ENCODE assay signal across 14 cellular contexts in the genomic region with DNA sequence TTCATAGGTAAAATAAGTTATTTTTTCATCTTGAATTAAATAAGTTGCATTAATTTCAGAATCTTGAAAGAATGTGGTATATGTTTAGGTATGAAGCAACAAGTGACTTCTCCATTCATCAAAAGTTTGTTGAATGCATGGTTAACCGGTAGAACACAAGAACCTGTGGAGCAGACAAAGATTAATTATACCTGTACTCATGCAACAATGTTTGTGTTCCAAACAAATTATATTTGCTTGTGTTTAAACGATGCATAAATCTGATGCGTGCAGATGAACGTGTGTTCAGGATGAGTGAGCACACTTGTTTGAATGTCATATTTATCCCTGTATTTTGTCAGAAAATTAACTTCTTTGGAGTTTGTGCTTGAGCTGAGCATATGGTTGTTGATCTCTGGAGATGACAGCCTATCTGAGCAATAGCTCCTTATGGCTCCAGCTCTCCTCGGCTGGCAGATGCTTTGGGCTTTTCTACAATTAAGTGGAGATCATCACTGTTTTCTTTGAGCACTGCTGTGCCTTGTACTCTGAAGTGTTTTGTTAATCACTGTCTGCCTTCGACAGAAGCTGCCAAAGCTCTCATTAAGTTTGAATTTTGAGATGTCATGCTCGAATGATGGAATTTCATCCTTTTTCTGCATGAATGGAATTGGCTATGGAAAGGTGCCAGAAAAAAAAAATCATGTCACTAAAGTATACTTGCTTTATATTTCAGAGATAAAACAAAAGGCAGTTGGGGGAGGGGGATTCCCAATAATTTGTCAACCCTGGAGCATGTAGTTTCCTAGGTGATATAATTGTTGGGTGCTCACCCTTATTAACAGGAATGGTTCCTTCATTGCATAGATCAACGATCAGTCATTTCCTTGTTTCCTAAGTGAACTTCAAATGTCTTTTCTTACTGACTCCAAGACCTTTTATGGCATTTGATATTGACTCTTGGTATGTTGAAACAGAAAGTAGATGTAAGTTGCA.
DNase-seq lines count a peak whose midpoint lies in the region; ATAC-seq and TF ChIP-seq lines count a peak whose summit lies in the region.
"Had no signal": no experiment of that assay in that cellular context is flagged by ENCODE, and none has a peak within 500 bp of the region (broad histone marks: within the 10 kb centered on the region; RNA-seq: fewer than 3 reads in every experiment).

No MANE protein-coding gene starts in this region.

- no peak overlapping the region for H3K4me3 ChIP-seq in A673 (ENCODE audit: low read depth, low read length, poor library complexity, severe bottlenecking)
- no peak overlapping the region for H3K4me3 ChIP-seq in epithelial cell of esophagus (ENCODE audit: low read length)
- H3K4me3 ChIP-seq: coronary artery, gastroesophageal sphincter had no signal

- peaks cover 9% of the 10 kb centered on the region for H3K4me1 ChIP-seq in A673 (ENCODE audit: insufficient read depth, low read length, poor library complexity, severe bottlenecking)
- H3K4me1 ChIP-seq: gastroesophageal sphincter had no signal

- TF ChIP-seq CTCF in A673 (conservative IDR thresholded peaks at IDR 0.05; ENCODE audit: low read depth, low read length), result no peak
- TF ChIP-seq CTCF in epithelial cell of esophagus (IDR thresholded peaks at IDR 0.05; ENCODE audit: insufficient read depth, low read depth, low read length, missing control alignments), result no peak

- no TSS peak for BruUV-seq in A673 (replicated peaks; lab: Mats Ljungman, UMichigan)

- POLR2A ChIA-PET in A673 (lab: Charles Lee; ENCODE audit: low non-redundant PET), result interaction anchor here (0.6 kb wide), 1 partner anchor 850 kb away, joined by 3 read pairs; no protein-coding TSS in a partner anchor

- H3K27me3 ChIP-seq in A673 (replicated peaks; ENCODE audit: insufficient read depth, low read depth, low read length, poor library complexity), result no peaks in the 10 kb centered on the region
- H3K27me3 ChIP-seq: gastroesophageal sphincter had no signal

- CTCF ChIA-PET in A673 (lab: Charles Lee), result no interaction called here

- no peak for ATAC-seq in HG02759 (IDR thresholded peaks at IDR 0.05; ENCODE audit: unreplicated experiment)
- ATAC-seq: gastroesophageal sphincter, right cardiac atrium had no signal

- H3K9me3 ChIP-seq in A673 (ENCODE audit: low read depth, low read length, poor library complexity, severe bottlenecking), result no peaks in the 10 kb centered on the region

- DNase-seq in A673 (ENCODE audit: low spot score) (peak; percentile 12), EH (ENCODE audit: low read depth) (peak; percentile 1), NCI-H2171 (lab: John Stamatoyannopoulos, UW) (peak; percentile 53), epithelial cell of esophagus (ENCODE audit: low read depth) (peak; percentile 0), RPMI8226 (no peak), NCI-H526 treated with DMSO at 0.1 percent for 48 hours (lab: John Stamatoyannopoulos, UW) (no peak)
- DNase-seq in activated CD8-positive, alpha-beta memory T cell treated with anti-CD3 and anti-CD28 coated beads for 24 hours, result no peak
- DNase-seq: activated CD4-positive, alpha-beta T cell treated with anti-CD3 and anti-CD28 coated beads for 4 hours; activated naive CD4-positive, alpha-beta T cell treated with anti-CD3 and anti-CD28 coated beads for 36 hours; CD4-positive, alpha-beta memory T cell; right cardiac atrium had no signal

- intact Hi-C loops in A673 (cut with micrococcal nuclease; ENCODE audit: unreplicated experiment), result no loop called here

- H3K27ac ChIP-seq in A673 (ENCODE audit: low read depth, low read length, poor library complexity, severe bottlenecking), result no peak overlapping the region
- H3K27ac ChIP-seq: coronary artery, gastroesophageal sphincter had no signal

- no peaks in the 10 kb centered on the region for H3K36me3 ChIP-seq in A673 (ENCODE audit: insufficient read depth, low read length, poor library complexity, severe bottlenecking)
- H3K36me3 ChIP-seq: gastroesophageal sphincter had no signal

Comparison
In these comparisons a context has a peak if more than half of its experiments do, and no peak if none do; other contexts are left out.
1. DNase-seq: peak in A673 (single experiment), EH (single experiment), NCI-H2171 (single experiment) and epithelial cell of esophagus (single experiment); none in activated CD8-positive, alpha-beta memory T cell treated with anti-CD3 and anti-CD28 coated beads for 24 hours (single experiment), RPMI8226 (single experiment) and NCI-H526 treated with DMSO at 0.1 percent for 48 hours (single experiment).